In genomic region chr5:116779846-116780245, GRCh38 we compare ENCODE assay signal across 25 cellular contexts.
"Had no signal": no experiment of that assay in that cellular context is flagged by ENCODE, and none has a peak within 500 bp of the region (broad histone marks: within the 10 kb centered on the region; RNA-seq: fewer than 3 reads in every experiment).

No MANE protein-coding gene starts in this region.

- H3K27me3 ChIP-seq: colonic mucosa, dorsolateral prefrontal cortex, esophagus muscularis mucosa, esophagus squamous epithelium, foreskin keratinocyte, gastrocnemius medialis, gastroesophageal sphincter, heart left ventricle, heart right ventricle had no signal

- H3K27me3 Mint-ChIP-seq: dendritic cell treated with granulocyte-macrophage colony-stimulating factor and Interleukin-4, amounts not matched to agents 40 ng/mL and 50 ng/mL, for 4 days; effector memory CD8-positive, alpha-beta T cell had no signal

- FAIRE-seq: colon, endothelial cell of umbilical vein had no signal

- H3K4me3 Mint-ChIP-seq: dendritic cell treated with granulocyte-macrophage colony-stimulating factor and Interleukin-4, amounts not matched to agents 40 ng/mL and 50 ng/mL, for 4 days; effector memory CD8-positive, alpha-beta T cell; endodermal cell had no signal

- H3K4me1 ChIP-seq: colonic mucosa, esophagus muscularis mucosa, esophagus squamous epithelium, foreskin keratinocyte, gastroesophageal sphincter had no signal

- H3K9me3 Mint-ChIP-seq: effector memory CD8-positive, alpha-beta T cell had no signal

- H3K27ac ChIP-seq: colonic mucosa, coronary artery, dorsolateral prefrontal cortex, epithelial cell of prostate, esophagus muscularis mucosa, esophagus squamous epithelium, foreskin keratinocyte, gastrocnemius medialis, gastroesophageal sphincter, heart left ventricle, heart right ventricle had no signal

- H3K27ac Mint-ChIP-seq: dendritic cell treated with granulocyte-macrophage colony-stimulating factor and Interleukin-4, amounts not matched to agents 40 ng/mL and 50 ng/mL, for 4 days; effector memory CD8-positive, alpha-beta T cell; endodermal cell had no signal

- H3K36me3 ChIP-seq: colonic mucosa, esophagus muscularis mucosa, esophagus squamous epithelium, gastrocnemius medialis, gastroesophageal sphincter, heart left ventricle, heart right ventricle had no signal

- H3K9me3 ChIP-seq: colonic mucosa, esophagus muscularis mucosa, esophagus squamous epithelium, gastrocnemius medialis, gastroesophageal sphincter, heart left ventricle had no signal

- DNase-seq: colonic mucosa; cortex of kidney; dermis blood vessel endothelial cell; dorsolateral prefrontal cortex; effector CD4-positive, alpha-beta T cell; effector CD8-positive, alpha-beta T cell; effector memory CD4-positive, alpha-beta T cell; effector memory CD8-positive, alpha-beta T cell; endodermal cell; erythroblast; esophagus squamous epithelium; foreskin fibroblast; foreskin keratinocyte; gastrocnemius medialis; glutamatergic neuron; head of caudate nucleus; heart left ventricle; heart right ventricle had no signal

- H3K4me3 ChIP-seq: colonic mucosa, coronary artery, dorsolateral prefrontal cortex, esophagus muscularis mucosa, esophagus squamous epithelium, gastrocnemius medialis, gastroesophageal sphincter, heart left ventricle, heart right ventricle had no signal
